In genomic region chr7:28041508-28042314, GRCh38 we compare ENCODE assay signal across 10 cellular contexts.
DNase-seq lines count a peak whose midpoint lies in the region; ATAC-seq and TF ChIP-seq lines count a peak whose summit lies in the region.
"Had no signal": no experiment of that assay in that cellular context is flagged by ENCODE, and none has a peak within 500 bp of the region (broad histone marks: within the 10 kb centered on the region; RNA-seq: fewer than 3 reads in every experiment).

No MANE protein-coding gene starts in this region.

- H3K27me3 Mint-ChIP-seq in CD14-positive monocyte (ENCODE audit: low read depth in 3 of 3) = peaks cover 0 to 3% (median 3%) of the 10 kb centered on the region in 3 donors

- intact Hi-C loops in CD14-positive monocyte (cut with micrococcal nuclease) = no loop called here

- ATAC-seq in stimulated activated effector memory CD8-positive, alpha-beta T cell treated with anti-CD3 and anti-CD28 coated beads, Interleukin-12 subunit alpha, Interleukin-12 subunit beta, amount 100 ng/mL, for 72 hours = peak; percentile 87

- H3K36me3 Mint-ChIP-seq in stimulated activated effector memory CD8-positive, alpha-beta T cell treated with anti-CD3 and anti-CD28 coated beads, Interleukin-12 subunit alpha, Interleukin-12 subunit beta, amount 100 ng/mL, for 72 hours = peaks cover 13% of the 10 kb centered on the region
- peaks cover 17% of the 10 kb centered on the region in 2 donors for H3K36me3 Mint-ChIP-seq in CD14-positive monocyte
- H3K36me3 Mint-ChIP-seq: brain had no signal

- H3K4me1 Mint-ChIP-seq in stimulated activated effector memory CD8-positive, alpha-beta T cell treated with anti-CD3 and anti-CD28 coated beads, Interleukin-12 subunit alpha, Interleukin-12 subunit beta, amount 100 ng/mL, for 72 hours = peaks cover 51% of the 10 kb centered on the region
- H3K4me1 Mint-ChIP-seq in CD14-positive monocyte = peaks cover 19% of the 10 kb centered on the region

- no peak for TF ChIP-seq CTCF in fibroblast of mammary gland (conservative IDR thresholded peaks at IDR 0.05; ENCODE audit: control insufficient read depth, insufficient read depth, low read depth, low read length)
- TF ChIP-seq CTCF in CD14-positive monocyte (IDR thresholded peaks at IDR 0.05) = no peak

- H3K27ac Mint-ChIP-seq in stimulated activated effector memory CD8-positive, alpha-beta T cell treated with anti-CD3 and anti-CD28 coated beads, Interleukin-12 subunit alpha, Interleukin-12 subunit beta, amount 100 ng/mL, for 72 hours = peak overlapping the region; percentile 91
- no peak overlapping the region for H3K27ac Mint-ChIP-seq in CD14-positive monocyte
- H3K27ac Mint-ChIP-seq: brain had no signal

- peak; percentile 9 for DNase-seq in activated naive CD4-positive, alpha-beta T cell treated with Interleukin-2 at 50 U/mL for 16 hours
- no peak for DNase-seq in activated naive CD4-positive, alpha-beta T cell (lab: John Stamatoyannopoulos, UW)
- DNase-seq in RPMI7951 (ENCODE audit: low read depth) (peak; percentile 84), fibroblast of mammary gland (ENCODE audit: low read depth) (peak; percentile 81), CD14-positive monocyte (ENCODE audit: low spot score) (no peak), putamen (ENCODE audit: low spot score) (no peak), NOMO-1 treated with dmso at 0.1 percent for 144 hours (lab: John Stamatoyannopoulos, UW; ENCODE audit: unreplicated experiment) (no peak)
- DNase-seq in stimulated activated effector memory CD8-positive, alpha-beta T cell treated with anti-CD3 and anti-CD28 coated beads, Interleukin-12 subunit alpha, Interleukin-12 subunit beta, amount 100 ng/mL, for 72 hours (ENCODE audit: low spot score in 2 of 2) = peak in 1 of 2 donors; percentile 65
- DNase-seq: NCI-H1105 treated with DMSO at 0.1 percent for 48 hours had no signal

- H3K4me3 Mint-ChIP-seq in stimulated activated effector memory CD8-positive, alpha-beta T cell treated with anti-CD3 and anti-CD28 coated beads, Interleukin-12 subunit alpha, Interleukin-12 subunit beta, amount 100 ng/mL, for 72 hours = peak overlapping the region; percentile 58
- no peak overlapping the region for H3K4me3 Mint-ChIP-seq in CD14-positive monocyte
- H3K4me3 Mint-ChIP-seq: brain had no signal

- H3K4me3 ChIP-seq in fibroblast of mammary gland (ENCODE audit: control insufficient read depth, low read depth, low read length) = no peak overlapping the region

- H3K9me3 Mint-ChIP-seq in stimulated activated effector memory CD8-positive, alpha-beta T cell treated with anti-CD3 and anti-CD28 coated beads, Interleukin-12 subunit alpha, Interleukin-12 subunit beta, amount 100 ng/mL, for 72 hours = peaks cover 4% of the 10 kb centered on the region
- H3K9me3 Mint-ChIP-seq in CD14-positive monocyte = peaks cover 0 to 2% (median 0%) of the 10 kb centered on the region in 7 donors
- H3K9me3 Mint-ChIP-seq: brain had no signal

Comparison
In these comparisons a context has a peak if more than half of its experiments do, and no peak if none do; other contexts are left out.
1. DNase-seq: peak in activated naive CD4-positive, alpha-beta T cell treated with Interleukin-2 at 50 U/mL for 16 hours (single experiment), RPMI7951 (single experiment) and fibroblast of mammary gland (single experiment); none in activated naive CD4-positive, alpha-beta T cell (0 of 4), CD14-positive monocyte (single experiment), putamen (single experiment) and NOMO-1 treated with dmso at 0.1 percent for 144 hours (single experiment).